Comparison of ENCODE assay signal across 27 cellular contexts in the genomic region with DNA sequence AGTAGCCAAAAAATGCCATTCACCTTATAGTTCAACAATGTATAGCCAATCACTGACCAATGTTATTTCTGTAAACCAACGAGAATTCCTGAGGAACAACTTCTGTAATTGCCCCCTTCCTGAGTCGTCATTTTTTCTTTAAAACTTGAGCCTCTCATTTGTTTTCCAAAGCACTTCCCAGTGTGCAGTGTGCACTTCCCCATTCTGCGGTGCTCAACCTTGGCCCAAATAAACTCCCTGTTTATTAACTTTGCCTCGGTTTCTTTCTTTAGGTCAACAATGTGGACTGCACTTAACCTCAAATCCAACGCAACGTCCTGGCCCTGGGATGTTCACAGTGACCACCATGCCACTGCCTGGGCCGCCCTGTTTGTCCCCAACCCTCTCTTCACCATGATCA.
"Had no signal": no experiment of that assay in that cellular context is flagged by ENCODE, and none has a peak within 500 bp of the region (broad histone marks: within the 10 kb centered on the region; RNA-seq: fewer than 3 reads in every experiment).

No MANE protein-coding gene starts in this region.

- H3K9me3 ChIP-seq: lower lobe of right lung, pancreas, prostate gland, tibial nerve, upper lobe of left lung, uterus had no signal

- H3K27me3 Mint-ChIP-seq: naive thymus-derived CD8-positive, alpha-beta T cell; stimulated activated naive CD8-positive, alpha-beta T cell treated with anti-CD3 and anti-CD28 coated beads, Interleukin-15, Interleukin-2, amounts not matched to agents 100 ng/mL and 50 ng/mL, for 24 hours had no signal

- H3K4me1 ChIP-seq: lower lobe of right lung, pancreas, prostate gland, tibial nerve, upper lobe of left lung, uterus had no signal

- H3K4me3 Mint-ChIP-seq: naive thymus-derived CD8-positive, alpha-beta T cell; nephron; neural crest cell; stimulated activated naive CD8-positive, alpha-beta T cell treated with anti-CD3 and anti-CD28 coated beads, Interleukin-15, Interleukin-2, amounts not matched to agents 100 ng/mL and 50 ng/mL, for 24 hours had no signal

- H3K27ac ChIP-seq: lower lobe of right lung, pancreas, prostate gland, skin epidermis, tibial nerve, upper lobe of left lung, uterus had no signal

- H3K27ac Mint-ChIP-seq: naive thymus-derived CD8-positive, alpha-beta T cell; nephron; stimulated activated naive CD8-positive, alpha-beta T cell treated with anti-CD3 and anti-CD28 coated beads, Interleukin-15, Interleukin-2, amounts not matched to agents 100 ng/mL and 50 ng/mL, for 24 hours had no signal

- H3K36me3 ChIP-seq: lower lobe of right lung, pancreas, prostate gland, upper lobe of left lung, uterus had no signal

- ATAC-seq: left lobe of liver; naive thymus-derived CD8-positive, alpha-beta T cell; pancreas had no signal

- H3K27me3 ChIP-seq: pancreas, tibial nerve, upper lobe of left lung, uterus had no signal

- H3K4me3 ChIP-seq: lower lobe of right lung, pancreas, prostate gland, skin epidermis, tibial nerve, upper lobe of left lung, uterus had no signal

- H3K4me1 Mint-ChIP-seq: nephron had no signal

- DNase-seq: hippocampal formation; kidney glomerular epithelial cell; left cardiac atrium; lower lobe of right lung; mammary epithelial cell; mesenchymal stem cell; naive thymus-derived CD8-positive, alpha-beta T cell; nucleus accumbens; pancreas; retina; right cardiac atrium; stimulated activated CD4-positive, alpha-beta T cell treated with anti-CD3 and anti-CD28 coated beads, Interleukin-12 subunit alpha, Interleukin-12 subunit beta, amount 100 ng/mL, for 4 hours; stimulated activated CD4-positive, alpha-beta T cell treated with anti-CD3 and anti-CD28 coated beads, Interleukin-15, amount 100 ng/mL, for 24 hours; stimulated activated CD4-positive, alpha-beta T cell treated with anti-CD3 and anti-CD28 coated beads, Interleukin-2, amount 100 ng/mL, for 24 hours; stimulated activated CD4-positive, alpha-beta T cell treated with anti-CD3 and anti-CD28 coated beads, Interleukin-4, amount 100 ng/mL, for 1 hour; stimulated activated naive CD4-positive, alpha-beta T cell; substantia nigra; upper lobe of left lung; uterus had no signal

- H3K9me3 Mint-ChIP-seq: naive thymus-derived CD8-positive, alpha-beta T cell; nephron; neural crest cell; stimulated activated naive CD8-positive, alpha-beta T cell treated with anti-CD3 and anti-CD28 coated beads, Interleukin-15, Interleukin-2, amounts not matched to agents 100 ng/mL and 50 ng/mL, for 24 hours had no signal

- FAIRE-seq: keratinocyte, pancreas had no signal
